In genomic region chr7:114082934-114083647, GRCh38 we compare ENCODE assay signal across 9 cellular contexts.
DNase-seq lines count a peak whose midpoint lies in the region; ATAC-seq and TF ChIP-seq lines count a peak whose summit lies in the region.
"Had no signal": no experiment of that assay in that cellular context is flagged by ENCODE, and none has a peak within 500 bp of the region (broad histone marks: within the 10 kb centered on the region; RNA-seq: fewer than 3 reads in every experiment).

No MANE protein-coding gene starts in this region.

- H3K4me3 ChIP-seq in endodermal cell (ENCODE audit: low read length) (peak overlapping the region; percentile 93), mesendoderm (ENCODE audit: low read length) (no peak overlapping the region), upper lobe of left lung (peak overlapping the region in 3 of 4 donors; percentile 29 to 72 (median 40))
- H3K4me3 ChIP-seq in CD8-positive, alpha-beta T cell (ENCODE audit: low read depth, low read length): no peak overlapping the region

- H3K4me1 ChIP-seq in endodermal cell (ENCODE audit: control insufficient read depth, insufficient read depth, low read length): no peaks in the 10 kb centered on the region
- H3K4me1 ChIP-seq in mesendoderm (ENCODE audit: control insufficient read depth, low read depth, low read length): peaks cover under 1% of the 10 kb centered on the region
- H3K4me1 ChIP-seq in upper lobe of left lung: peaks cover 21 to 53% (median 34%) of the 10 kb centered on the region in 4 donors
- peaks cover 34% of the 10 kb centered on the region for H3K4me1 ChIP-seq in CD8-positive, alpha-beta T cell (ENCODE audit: insufficient read depth, low read length)

- H2BK120ac ChIP-seq in mesendoderm (ENCODE audit: low read depth, low read length): no peak overlapping the region

- no TSS peak for BruUV-seq in Calu3 (replicated peaks; lab: Mats Ljungman, UMichigan)

- TF ChIP-seq POLR2A in upper lobe of left lung (IDR thresholded peaks at IDR 0.05): no peak

- no peak overlapping the region for H4K8ac ChIP-seq in mesendoderm (ENCODE audit: low read depth, low read length)

- peak overlapping the region; percentile 1 for H3K9ac ChIP-seq in endodermal cell (ENCODE audit: extremely low read depth, low read length, poor library complexity, severe bottlenecking)
- peak overlapping the region; percentile 7 for H3K9ac ChIP-seq in mesendoderm (ENCODE audit: low read length)

- H3K27ac ChIP-seq in endodermal cell (ENCODE audit: low read depth, low read length) (no peak overlapping the region), mesendoderm (ENCODE audit: low read depth, low read length) (no peak overlapping the region), upper lobe of left lung (peak overlapping the region in 1 of 4 donors; percentile 90)
- H3K27ac ChIP-seq in CD8-positive, alpha-beta T cell (ENCODE audit: low read depth, low read length): no peak overlapping the region

- no peaks in the 10 kb centered on the region for H3K79me2 ChIP-seq in mesendoderm (ENCODE audit: control insufficient read depth, insufficient read depth, low read length)

- H3K4me1 Mint-ChIP-seq in activated CD8-positive, alpha-beta T cell treated with anti-CD3 and anti-CD28 coated beads, Interleukin-2, amount 10 ng/mL, durations not matched to agents 7 days and 5 days (ENCODE audit: low read depth): peaks cover 30% of the 10 kb centered on the region
- peaks cover 34% of the 10 kb centered on the region for H3K4me1 Mint-ChIP-seq in activated CD8-positive, alpha-beta T cell treated with anti-CD3 and anti-CD28 coated beads for 36 hours (ENCODE audit: low read depth)
- H3K4me1 Mint-ChIP-seq in endodermal cell: peaks cover 22% of the 10 kb centered on the region
- H3K4me1 Mint-ChIP-seq in Calu3 (ENCODE audit: low read depth, unreplicated experiment): peaks cover 11% of the 10 kb centered on the region
- H3K4me1 Mint-ChIP-seq in CD8-positive, alpha-beta T cell (ENCODE audit: low read depth): peaks cover 34% of the 10 kb centered on the region

- no peaks in the 10 kb centered on the region for H3K79me1 ChIP-seq in mesendoderm (ENCODE audit: low read length)

- TF ChIP-seq EP300 in upper lobe of left lung (IDR thresholded peaks at IDR 0.05): no peak

- no peak overlapping the region for H3K23ac ChIP-seq in mesendoderm (ENCODE audit: low read length)

- H3K4ac ChIP-seq in mesendoderm (ENCODE audit: low read depth, low read length): no peak overlapping the region

- POLR2A ChIA-PET in activated CD8-positive, alpha-beta T cell treated with anti-CD3 and anti-CD28 coated beads, Interleukin-2, amount 10 ng/mL, durations not matched to agents 7 days and 5 days (lab: Charles Lee): no interaction called here
- POLR2A ChIA-PET in activated CD8-positive, alpha-beta T cell treated with anti-CD3 and anti-CD28 coated beads for 36 hours (lab: Charles Lee): no interaction called here
- POLR2A ChIA-PET in CD8-positive, alpha-beta T cell (lab: Charles Lee): no interaction called here

- H3K36me3 ChIP-seq in endodermal cell (ENCODE audit: control insufficient read depth, insufficient read depth, low read length): no peaks in the 10 kb centered on the region
- H3K36me3 ChIP-seq in mesendoderm (ENCODE audit: control insufficient read depth, insufficient read depth, low read length): no peaks in the 10 kb centered on the region
- no peaks in the 10 kb centered on the region for H3K36me3 ChIP-seq in upper lobe of left lung
- H3K36me3 ChIP-seq in CD8-positive, alpha-beta T cell (ENCODE audit: insufficient read depth, low read length): no peaks in the 10 kb centered on the region

- DNase-seq in activated CD8-positive, alpha-beta T cell treated with anti-CD3 and anti-CD28 coated beads, Interleukin-2, amount 10 ng/mL, durations not matched to agents 7 days and 5 days: peak; percentile 20
- DNase-seq in activated CD8-positive, alpha-beta T cell treated with anti-CD3 and anti-CD28 coated beads for 36 hours: no peak
- DNase-seq in endodermal cell (peak; percentile 84), mesendoderm (peak; percentile 43), upper lobe of left lung (peak in 1 of 2 donors; percentile 81), Calu3 (no peak)
- no peak for DNase-seq in CD8-positive, alpha-beta T cell
- no peak for DNase-seq in stimulated activated CD4-positive, alpha-beta T cell treated with anti-CD3 and anti-CD28 coated beads, Interleukin-12 subunit alpha, Interleukin-12 subunit beta, amount 100 ng/mL, for 4 hours
- DNase-seq: activated CD4-positive, alpha-beta T cell treated with anti-CD3 and anti-CD28 coated beads, Interleukin-2, amount 50 U/mL, for 1 hour had no signal

- peaks cover 73% of the 10 kb centered on the region for H3K27me3 Mint-ChIP-seq in activated CD8-positive, alpha-beta T cell treated with anti-CD3 and anti-CD28 coated beads, Interleukin-2, amount 10 ng/mL, durations not matched to agents 7 days and 5 days (ENCODE audit: low read depth)
- H3K27me3 Mint-ChIP-seq in activated CD8-positive, alpha-beta T cell treated with anti-CD3 and anti-CD28 coated beads for 36 hours: peaks cover 66% of the 10 kb centered on the region
- peaks cover 58% of the 10 kb centered on the region for H3K27me3 Mint-ChIP-seq in endodermal cell (ENCODE audit: insufficient read depth)
- no peaks in the 10 kb centered on the region for H3K27me3 Mint-ChIP-seq in Calu3 (ENCODE audit: unreplicated experiment)
- H3K27me3 Mint-ChIP-seq in CD8-positive, alpha-beta T cell (ENCODE audit: low read depth): peaks cover 66% of the 10 kb centered on the region

- H3K27ac Mint-ChIP-seq in activated CD8-positive, alpha-beta T cell treated with anti-CD3 and anti-CD28 coated beads, Interleukin-2, amount 10 ng/mL, durations not matched to agents 7 days and 5 days: no peak overlapping the region
- H3K27ac Mint-ChIP-seq in activated CD8-positive, alpha-beta T cell treated with anti-CD3 and anti-CD28 coated beads for 36 hours: no peak overlapping the region
- H3K27ac Mint-ChIP-seq in endodermal cell: no peak overlapping the region
- H3K27ac Mint-ChIP-seq in Calu3 (ENCODE audit: unreplicated experiment): no peak overlapping the region
- H3K27ac Mint-ChIP-seq in CD8-positive, alpha-beta T cell: no peak overlapping the region

- CTCF ChIA-PET in activated CD8-positive, alpha-beta T cell treated with anti-CD3 and anti-CD28 coated beads, Interleukin-2, amount 10 ng/mL, durations not matched to agents 7 days and 5 days (lab: Charles Lee): no interaction called here
- CTCF ChIA-PET in activated CD8-positive, alpha-beta T cell treated with anti-CD3 and anti-CD28 coated beads for 36 hours (lab: Charles Lee): no interaction called here
- CTCF ChIA-PET in Calu3 (lab: Charles Lee): no interaction called here
- CTCF ChIA-PET in CD8-positive, alpha-beta T cell (lab: Charles Lee): no interaction called here

- TF ChIP-seq CTCF in activated CD8-positive, alpha-beta T cell treated with anti-CD3 and anti-CD28 coated beads for 36 hours (IDR thresholded peaks at IDR 0.05): no peak
- TF ChIP-seq CTCF in endodermal cell (conservative IDR thresholded peaks at IDR 0.05) (no peak), upper lobe of left lung (IDR thresholded peaks at IDR 0.05) (no peak), Calu3 (IDR thresholded peaks at IDR 0.05; ENCODE audit: unreplicated experiment) (no peak)
- no peak for TF ChIP-seq CTCF in CD8-positive, alpha-beta T cell (IDR thresholded peaks at IDR 0.05)

- 1 to 6% methylated on average over 25 to 45 of the region's 45 CpGs for WGBS in endodermal cell (ENCODE audit: insufficient coverage in 1 of 2, insufficient read length in 1 of 2), 2 experiments
- no CpG with 5 or more reads among the region's 45 CpGs for WGBS in mesendoderm (ENCODE audit: extremely low coverage, insufficient coverage, low lambda C conversion rate)
- WGBS in upper lobe of left lung, 2 donors: 12 to 30% methylated on average over 37 to 43 of the region's 45 CpGs

- H3K18ac ChIP-seq in mesendoderm (ENCODE audit: low read length): no peak overlapping the region

- no peak overlapping the region for H4K5ac ChIP-seq in mesendoderm (ENCODE audit: low read length)

- H2AK5ac ChIP-seq in mesendoderm (ENCODE audit: low read length): no peak overlapping the region

- H3K36me3 Mint-ChIP-seq in activated CD8-positive, alpha-beta T cell treated with anti-CD3 and anti-CD28 coated beads, Interleukin-2, amount 10 ng/mL, durations not matched to agents 7 days and 5 days (ENCODE audit: low read depth): peaks cover 2% of the 10 kb centered on the region
- no peaks in the 10 kb centered on the region for H3K36me3 Mint-ChIP-seq in activated CD8-positive, alpha-beta T cell treated with anti-CD3 and anti-CD28 coated beads for 36 hours (ENCODE audit: low read depth)
- H3K36me3 Mint-ChIP-seq in endodermal cell (ENCODE audit: low read depth): no peaks in the 10 kb centered on the region
- peaks cover 31% of the 10 kb centered on the region for H3K36me3 Mint-ChIP-seq in Calu3 (ENCODE audit: insufficient read depth, unreplicated experiment)
- H3K36me3 Mint-ChIP-seq in CD8-positive, alpha-beta T cell: no peaks in the 10 kb centered on the region

- H2BK5ac ChIP-seq in mesendoderm (ENCODE audit: low read length): no peak overlapping the region

- H3K27me3 ChIP-seq in endodermal cell (ENCODE audit: control insufficient read depth, insufficient read depth, low read length, poor library complexity, severe bottlenecking) (peaks cover 29% of the 10 kb centered on the region), mesendoderm (ENCODE audit: insufficient read depth, low read length, poor library complexity) (peaks cover 25% of the 10 kb centered on the region), upper lobe of left lung (peaks cover 3 to 13% (median 7%) of the 10 kb centered on the region in 4 donors)
- H3K27me3 ChIP-seq in CD8-positive, alpha-beta T cell (ENCODE audit: insufficient read depth, low read length): peaks cover 30% of the 10 kb centered on the region

- peak overlapping the region; percentile 52 for H3K56ac ChIP-seq in mesendoderm (ENCODE audit: low read length)

- peak overlapping the region; percentile 28 for H3K4me3 Mint-ChIP-seq in activated CD8-positive, alpha-beta T cell treated with anti-CD3 and anti-CD28 coated beads, Interleukin-2, amount 10 ng/mL, durations not matched to agents 7 days and 5 days
- no peak overlapping the region for H3K4me3 Mint-ChIP-seq in activated CD8-positive, alpha-beta T cell treated with anti-CD3 and anti-CD28 coated beads for 36 hours
- peak overlapping the region; percentile 88 for H3K4me3 Mint-ChIP-seq in endodermal cell
- no peak overlapping the region for H3K4me3 Mint-ChIP-seq in Calu3 (ENCODE audit: low read depth, unreplicated experiment)
- H3K4me3 Mint-ChIP-seq in CD8-positive, alpha-beta T cell: no peak overlapping the region

- ATAC-seq in activated CD8-positive, alpha-beta T cell treated with anti-CD3 and anti-CD28 coated beads, Interleukin-2, amount 10 ng/mL, durations not matched to agents 7 days and 5 days: no peak
- no peak for ATAC-seq in activated CD8-positive, alpha-beta T cell treated with anti-CD3 and anti-CD28 coated beads for 36 hours
- ATAC-seq in upper lobe of left lung (ENCODE audit: low FRiP score in 2 of 2): no peak
- ATAC-seq in CD8-positive, alpha-beta T cell: no peak

- no peaks in the 10 kb centered on the region for H3K9me3 Mint-ChIP-seq in activated CD8-positive, alpha-beta T cell treated with anti-CD3 and anti-CD28 coated beads, Interleukin-2, amount 10 ng/mL, durations not matched to agents 7 days and 5 days (ENCODE audit: insufficient read depth)
- no peaks in the 10 kb centered on the region for H3K9me3 Mint-ChIP-seq in activated CD8-positive, alpha-beta T cell treated with anti-CD3 and anti-CD28 coated beads for 36 hours
- H3K9me3 Mint-ChIP-seq in endodermal cell: no peaks in the 10 kb centered on the region
- no peaks in the 10 kb centered on the region for H3K9me3 Mint-ChIP-seq in Calu3 (ENCODE audit: low read depth, unreplicated experiment)
- no peaks in the 10 kb centered on the region for H3K9me3 Mint-ChIP-seq in CD8-positive, alpha-beta T cell

- H2BK15ac ChIP-seq in mesendoderm (replicated peaks; ENCODE audit: low read depth): no peak overlapping the region

- intact Hi-C loops in activated CD8-positive, alpha-beta T cell treated with anti-CD3 and anti-CD28 coated beads for 36 hours (cut with micrococcal nuclease): no loop called here
- intact Hi-C loops in Calu3 (cut with micrococcal nuclease; ENCODE audit: unreplicated experiment): loop anchor here (1.0 to 10.0 kb wide), 4 partner anchors 134 to 1768 kb away; no protein-coding TSS in a partner anchor
- intact Hi-C loops in CD8-positive, alpha-beta T cell (cut with DNase I, micrococcal nuclease): no loop called here

- H3K9me3 ChIP-seq in endodermal cell (ENCODE audit: control insufficient read depth, low read length): no peaks in the 10 kb centered on the region
- no peaks in the 10 kb centered on the region for H3K9me3 ChIP-seq in upper lobe of left lung
- H3K9me3 ChIP-seq in CD8-positive, alpha-beta T cell (ENCODE audit: low read length): no peaks in the 10 kb centered on the region

- peak overlapping the region; percentile 28 for H3K4me2 ChIP-seq in mesendoderm (ENCODE audit: low read length)

Comparison
In these comparisons a context has a peak if more than half of its experiments do, and no peak if none do; other contexts are left out.
1. DNase-seq: peak in activated CD8-positive, alpha-beta T cell treated with anti-CD3 and anti-CD28 coated beads, Interleukin-2, amount 10 ng/mL, durations not matched to agents 7 days and 5 days (single experiment), endodermal cell (single experiment) and mesendoderm (single experiment); none in activated CD8-positive, alpha-beta T cell treated with anti-CD3 and anti-CD28 coated beads for 36 hours (single experiment), Calu3 (single experiment), CD8-positive, alpha-beta T cell (0 of 7) and stimulated activated CD4-positive, alpha-beta T cell treated with anti-CD3 and anti-CD28 coated beads, Interleukin-12 subunit alpha, Interleukin-12 subunit beta, amount 100 ng/mL, for 4 hours (single experiment).
2. H3K4me3 Mint-ChIP-seq: peak in activated CD8-positive, alpha-beta T cell treated with anti-CD3 and anti-CD28 coated beads, Interleukin-2, amount 10 ng/mL, durations not matched to agents 7 days and 5 days (single experiment) and endodermal cell (single experiment); none in activated CD8-positive, alpha-beta T cell treated with anti-CD3 and anti-CD28 coated beads for 36 hours (single experiment), Calu3 (single experiment) and CD8-positive, alpha-beta T cell (single experiment).
3. H3K4me3 ChIP-seq: peak in endodermal cell (single experiment) and upper lobe of left lung (3 of 4); none in mesendoderm (single experiment) and CD8-positive, alpha-beta T cell (single experiment).